In genomic region chr17:76751416-76751993, GRCh38 we compare ENCODE assay signal across 19 cellular contexts.
"Had no signal": no experiment of that assay in that cellular context is flagged by ENCODE, and none has a peak within 500 bp of the region (broad histone marks: within the 10 kb centered on the region; RNA-seq: fewer than 3 reads in every experiment).

No MANE protein-coding gene starts in this region.

- H3K4me3 Mint-ChIP-seq: neural progenitor cell, type B pancreatic cell had no signal

- DNase-seq: activated CD4-positive, alpha-beta T cell treated with anti-CD3 and anti-CD28 coated beads for 48 hours; activated CD4-positive, CD25-positive, alpha-beta regulatory T cell; activated naive CD4-positive, alpha-beta T cell; heart left ventricle; kidney; mammary epithelial cell; stimulated activated CD4-positive, alpha-beta T cell treated with anti-CD3 and anti-CD28 coated beads, Interleukin-4, amount 100 ng/mL, for 1 hour; stimulated activated naive CD8-positive, alpha-beta T cell treated with anti-CD3 and anti-CD28 coated beads, Interleukin-15, amount 100 ng/mL, for 72 hours; T1000 had no signal

- H3K4me3 ChIP-seq: adrenal gland, breast epithelium, esophagus muscularis mucosa, gastroesophageal sphincter, heart left ventricle, neural progenitor cell, smooth muscle cell, suprapubic skin had no signal

- H3K27me3 ChIP-seq: adrenal gland, breast epithelium, esophagus muscularis mucosa, gastroesophageal sphincter, heart left ventricle, neural progenitor cell, suprapubic skin had no signal

- H3K4me1 ChIP-seq: adrenal gland, breast epithelium, esophagus muscularis mucosa, gastroesophageal sphincter, neural progenitor cell had no signal

- ATAC-seq: gastroesophageal sphincter, heart left ventricle, left lobe of liver, sciatic nerve had no signal

- H3K4me2 ChIP-seq: neural progenitor cell, smooth muscle cell had no signal

- H3K9me3 Mint-ChIP-seq: neural progenitor cell; stimulated activated naive CD8-positive, alpha-beta T cell treated with anti-CD3 and anti-CD28 coated beads, Interleukin-15, amount 100 ng/mL, for 72 hours; type B pancreatic cell had no signal

- H3K4me1 Mint-ChIP-seq: neural progenitor cell had no signal

- H3K27me3 Mint-ChIP-seq: stimulated activated naive CD8-positive, alpha-beta T cell treated with anti-CD3 and anti-CD28 coated beads, Interleukin-15, amount 100 ng/mL, for 72 hours; type B pancreatic cell had no signal

- H3K36me3 ChIP-seq: breast epithelium, neural progenitor cell had no signal

- H2AFZ ChIP-seq: neural progenitor cell had no signal

- H3K27ac ChIP-seq: adrenal gland, esophagus muscularis mucosa, gastroesophageal sphincter, neural progenitor cell, suprapubic skin had no signal

- H3K27ac Mint-ChIP-seq: neural progenitor cell, type B pancreatic cell had no signal

- H3K9me3 ChIP-seq: adrenal gland, breast epithelium, esophagus muscularis mucosa, gastroesophageal sphincter, heart left ventricle, suprapubic skin had no signal
